In the genomic region with DNA sequence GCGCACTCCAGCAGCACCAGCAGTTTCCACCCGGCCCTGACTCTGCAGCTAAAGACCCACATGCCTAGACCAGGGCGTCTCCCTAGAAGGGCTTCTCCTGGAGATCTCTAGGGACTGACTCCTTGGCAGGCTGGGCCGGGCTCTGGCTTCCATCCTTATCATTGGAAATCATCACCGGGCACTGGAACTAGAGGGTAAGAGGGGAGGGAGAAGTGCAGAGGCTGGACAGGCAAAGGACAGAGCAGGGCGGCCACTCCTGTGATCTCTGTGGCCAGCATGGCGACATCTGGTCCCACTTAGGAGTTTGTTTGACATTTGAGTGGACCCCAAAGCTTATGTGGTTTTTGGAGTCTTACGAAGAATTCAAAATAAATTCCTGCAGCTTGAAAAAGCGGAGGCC, we compare ENCODE assay signal across 21 cellular contexts. TPM values are rescaled to one million over a fixed set of nuclear protein-coding genes. Genes with fewer than 3 reads are reported as not detected.
DNase-seq lines count a peak whose midpoint lies in the region; ATAC-seq and TF ChIP-seq lines count a peak whose summit lies in the region.
"Had no signal": no experiment of that assay in that cellular context is flagged by ENCODE, and none has a peak within 500 bp of the region (broad histone marks: within the 10 kb centered on the region; RNA-seq: fewer than 3 reads in every experiment).

No MANE protein-coding gene starts in this region.

- no peaks in the 10 kb centered on the region for H3K9me3 Mint-ChIP-seq in T-cell
- H3K9me3 Mint-ChIP-seq: activated naive CD4-positive, alpha-beta T cell treated with anti-CD3 and anti-CD28 coated beads, Interleukin-2, amount 50 U/mL, for 72 hours had no signal

- H3K9me3 ChIP-seq in upper lobe of right lung = no peaks in the 10 kb centered on the region
- H3K9me3 ChIP-seq: esophagus muscularis mucosa, heart right ventricle, mucosa of descending colon had no signal

- CTCF ChIA-PET in T-cell (lab: Charles Lee) = interaction anchor here in 1 of 2 donors (0.7 kb wide), 1 partner anchor 15 kb away, joined by 3 read pairs; no protein-coding TSS in a partner anchor

- H3K4me1 ChIP-seq in upper lobe of right lung = peaks cover 8% of the 10 kb centered on the region

- TF ChIP-seq CTCF in upper lobe of right lung (IDR thresholded peaks at IDR 0.05) = no peak

- DNase-seq in GM04503 (ENCODE audit: low read depth) (peak; percentile 80), dedifferentiated amniotic fluid mesenchymal stem cell (ENCODE audit: extremely low spot score) (peak; percentile 57), myocyte (ENCODE audit: low read depth) (peak; percentile 79), upper lobe of right lung (no peak), Kasumi-1 (lab: John Stamatoyannopoulos, UW) (no peak), T-cell (no peak), DMS 273 treated with DMSO at 0.1 percent for 48 hours (lab: John Stamatoyannopoulos, UW) (no peak)
- DNase-seq: activated CD4-positive, alpha-beta T cell treated with anti-CD3 and anti-CD28 coated beads for 36 hours; cerebellar nuclear complex; effector memory CD4-positive, alpha-beta T cell; heart right ventricle; mucosa of descending colon; NCI-H1417; NCI-H524; stimulated activated CD8-positive, alpha-beta memory T cell treated with anti-CD3 and anti-CD28 coated beads, Interleukin-4, amount 100 ng/mL, for 48 hours; SW 1271 had no signal

- H3K36me3 Mint-ChIP-seq in T-cell = no peaks in the 10 kb centered on the region
- H3K36me3 Mint-ChIP-seq: activated naive CD4-positive, alpha-beta T cell treated with anti-CD3 and anti-CD28 coated beads, Interleukin-2, amount 50 U/mL, for 72 hours had no signal

- no peak overlapping the region for H3K27ac Mint-ChIP-seq in T-cell
- H3K27ac Mint-ChIP-seq: activated CD4-positive, alpha-beta T cell treated with anti-CD3 and anti-CD28 coated beads for 36 hours; activated naive CD4-positive, alpha-beta T cell treated with anti-CD3 and anti-CD28 coated beads, Interleukin-2, amount 50 U/mL, for 72 hours; B cell had no signal

- H3K27me3 ChIP-seq in upper lobe of right lung = no peaks in the 10 kb centered on the region
- H3K27me3 ChIP-seq: esophagus muscularis mucosa, heart right ventricle had no signal

- H3K4me3 ChIP-seq in upper lobe of right lung = no peak overlapping the region
- H3K4me3 ChIP-seq: esophagus muscularis mucosa, mucosa of descending colon had no signal

- H3K27ac ChIP-seq in upper lobe of right lung = peak overlapping the region; percentile 77
- H3K27ac ChIP-seq: esophagus muscularis mucosa, HL-60 had no signal

- H3K27me3 Mint-ChIP-seq in T-cell = no peaks in the 10 kb centered on the region
- H3K27me3 Mint-ChIP-seq: B cell had no signal

- intact Hi-C loops in upper lobe of right lung (cut with DNase I) = loop anchor here (10.0 kb wide), 1 partner anchor 100 kb away; no protein-coding TSS in a partner anchor

- POLR2A ChIA-PET in T-cell (lab: Charles Lee) = no interaction called here

- no peaks in the 10 kb centered on the region for H3K36me3 ChIP-seq in upper lobe of right lung

- no peak overlapping the region for H3K4me3 Mint-ChIP-seq in T-cell
- H3K4me3 Mint-ChIP-seq: activated CD4-positive, alpha-beta T cell treated with anti-CD3 and anti-CD28 coated beads for 36 hours; B cell had no signal

- ATAC-seq in upper lobe of right lung = no peak
- no peak for ATAC-seq in T-cell (replicated peaks in 1 of 4)
- ATAC-seq: activated CD4-positive, alpha-beta T cell treated with anti-CD3 and anti-CD28 coated beads for 36 hours; activated naive CD4-positive, alpha-beta T cell treated with anti-CD3 and anti-CD28 coated beads, Interleukin-2, amount 50 U/mL, for 72 hours; left lobe of liver; mucosa of descending colon had no signal

- peaks cover 10 to 11% (median 11%) of the 10 kb centered on the region in 3 donors for H3K4me1 Mint-ChIP-seq in T-cell

RNA-seq across cellular contexts. Expression of a gene that starts 7.1 kb away (rescaled TPM):
- total RNA-seq in myocyte (16.5 and 18.6 TPM in 2 replicates), upper lobe of right lung (117 TPM), T-cell (1 to 10 TPM in 3 of 5 donors, under 1 TPM in 2; 0.39 to 1.7 (median 1.1) TPM)
- 477 TPM for polyA plus RNA-seq in myocyte (2012)

Comparison
In these comparisons a context has a peak if more than half of its experiments do, and no peak if none do; other contexts are left out.
1. DNase-seq: peak in GM04503 (single experiment), dedifferentiated amniotic fluid mesenchymal stem cell (single experiment) and myocyte (single experiment); none in upper lobe of right lung (single experiment), Kasumi-1 (0 of 2), T-cell (0 of 34) and DMS 273 treated with DMSO at 0.1 percent for 48 hours (single experiment).